22 cellular contexts compared by ENCODE assay signal in genomic region chr1:26418865-26419349, GRCh38. TPM values are rescaled to one million over a fixed set of nuclear protein-coding genes. Genes with fewer than 3 reads are reported as not detected.
DNase-seq lines count a peak whose midpoint lies in the region; ATAC-seq and TF ChIP-seq lines count a peak whose summit lies in the region.
"Had no signal": no experiment of that assay in that cellular context is flagged by ENCODE, and none has a peak within 500 bp of the region (broad histone marks: within the 10 kb centered on the region; RNA-seq: fewer than 3 reads in every experiment).

No MANE protein-coding gene starts in this region.

- H3K4me2 ChIP-seq in mesendoderm (ENCODE audit: low read length), result peak overlapping the region; percentile 71
- H3K4me2 ChIP-seq: BLaER1 had no signal

- H3K4ac ChIP-seq in mesendoderm (ENCODE audit: low read depth, low read length), result peak overlapping the region; percentile 98

- H3K27ac ChIP-seq in HUES64 (ENCODE audit: low read depth, low read length) (peak overlapping the region; percentile 96), endodermal cell (ENCODE audit: low read depth, low read length) (peak overlapping the region; percentile 90), mesendoderm (ENCODE audit: low read depth, low read length) (peak overlapping the region; percentile 99)
- H3K27ac ChIP-seq: BLaER1, left ventricle myocardium inferior, right atrium auricular region had no signal

- H3K4me3 ChIP-seq in HUES64 (ENCODE audit: low read length), result peak overlapping the region; percentile 39
- peak overlapping the region; percentile 74 for H3K4me3 ChIP-seq in endodermal cell (ENCODE audit: low read length)
- H3K4me3 ChIP-seq in mesendoderm (ENCODE audit: low read length), result no peak overlapping the region
- H3K4me3 ChIP-seq: BLaER1, left ventricle myocardium inferior, right atrium auricular region had no signal

- H2BK15ac ChIP-seq in mesendoderm (replicated peaks; ENCODE audit: low read depth), result peak overlapping the region; percentile 100

- peak overlapping the region; percentile 98 for H3K27ac Mint-ChIP-seq in endodermal cell
- H3K27ac Mint-ChIP-seq: activated CD4-positive, alpha-beta T cell treated with anti-CD3 and anti-CD28 coated beads, Interleukin-2, amount 10 ng/mL, durations not matched to agents 24 days and 14 days; stimulated activated effector memory CD8-positive, alpha-beta T cell treated with anti-CD3 and anti-CD28 coated beads, Interleukin-12 subunit alpha, Interleukin-12 subunit beta, amount 100 ng/mL, for 72 hours; T-cell had no signal

- peaks cover 70% of the 10 kb centered on the region for H3K36me3 Mint-ChIP-seq in endodermal cell (ENCODE audit: low read depth)
- H3K36me3 Mint-ChIP-seq: stimulated activated effector memory CD8-positive, alpha-beta T cell treated with anti-CD3 and anti-CD28 coated beads, Interleukin-12 subunit alpha, Interleukin-12 subunit beta, amount 100 ng/mL, for 72 hours; T-cell had no signal

- H3K79me1 ChIP-seq in mesendoderm (ENCODE audit: low read length), result peaks cover 8% of the 10 kb centered on the region

- peak overlapping the region; percentile 83 for H2BK120ac ChIP-seq in mesendoderm (ENCODE audit: low read depth, low read length)

- no peaks in the 10 kb centered on the region for H3K9me3 ChIP-seq in HUES64 (ENCODE audit: insufficient read depth, low read depth, low read length)
- no peaks in the 10 kb centered on the region for H3K9me3 ChIP-seq in endodermal cell (ENCODE audit: control insufficient read depth, low read length)
- H3K9me3 ChIP-seq: BLaER1, left ventricle myocardium inferior, right atrium auricular region had no signal

- H3K4me1 ChIP-seq in HUES64 (ENCODE audit: insufficient read depth, low read length) (peaks cover 77% of the 10 kb centered on the region), endodermal cell (ENCODE audit: control insufficient read depth, insufficient read depth, low read length) (peaks cover 34% of the 10 kb centered on the region), mesendoderm (ENCODE audit: control insufficient read depth, low read depth, low read length) (peaks cover 26% of the 10 kb centered on the region)
- H3K4me1 ChIP-seq: BLaER1, left ventricle myocardium inferior, right atrium auricular region had no signal

- peaks cover 65% of the 10 kb centered on the region for H3K4me1 Mint-ChIP-seq in endodermal cell
- H3K4me1 Mint-ChIP-seq: stimulated activated effector memory CD8-positive, alpha-beta T cell treated with anti-CD3 and anti-CD28 coated beads, Interleukin-12 subunit alpha, Interleukin-12 subunit beta, amount 100 ng/mL, for 72 hours had no signal

- peak overlapping the region; percentile 99 for H3K4me3 Mint-ChIP-seq in endodermal cell
- H3K4me3 Mint-ChIP-seq: activated CD4-positive, alpha-beta T cell treated with anti-CD3 and anti-CD28 coated beads, Interleukin-2, amount 10 ng/mL, durations not matched to agents 24 days and 14 days; stimulated activated effector memory CD8-positive, alpha-beta T cell treated with anti-CD3 and anti-CD28 coated beads, Interleukin-12 subunit alpha, Interleukin-12 subunit beta, amount 100 ng/mL, for 72 hours; T-cell had no signal

- no peak overlapping the region for H3K23ac ChIP-seq in mesendoderm (ENCODE audit: low read length)

- peak overlapping the region; percentile 92 for H2BK5ac ChIP-seq in mesendoderm (ENCODE audit: low read length)

- no peak overlapping the region for H4K5ac ChIP-seq in mesendoderm (ENCODE audit: low read length)

- peak overlapping the region; percentile 90 for H2AK5ac ChIP-seq in mesendoderm (ENCODE audit: low read length)

- DNase-seq in EH (ENCODE audit: low read depth), result peak; percentile 25
- DNase-seq in endodermal cell, result peak; percentile 98
- peak; percentile 99 for DNase-seq in mesendoderm
- DNase-seq in NOMO-1 treated with DMSO at 0.1 percent for 48 hours (lab: John Stamatoyannopoulos, UW; ENCODE audit: unreplicated experiment), result no peak
- no peak for DNase-seq in NCI-H446 treated with DMSO at 0.1 percent for 48 hours (lab: John Stamatoyannopoulos, UW)
- DNase-seq: activated CD4-positive, alpha-beta T cell treated with anti-CD3 and anti-CD28 coated beads, Interleukin-2, amount 10 ng/mL, durations not matched to agents 24 days and 14 days; activated gamma-delta T cell; Calu3; Kasumi-1; left ventricle myocardium inferior; NCI-H1105; nucleus accumbens; T-cell had no signal

- H3K79me2 ChIP-seq in mesendoderm (ENCODE audit: control insufficient read depth, insufficient read depth, low read length), result peaks cover 65% of the 10 kb centered on the region

- H3K9ac ChIP-seq in HUES64 (ENCODE audit: low read depth, low read length) (peak overlapping the region; percentile 82), endodermal cell (ENCODE audit: extremely low read depth, low read length, poor library complexity, severe bottlenecking) (peak overlapping the region; percentile 83), mesendoderm (ENCODE audit: low read length) (peak overlapping the region; percentile 73)
- H3K9ac ChIP-seq: BLaER1 had no signal

- H3K9me3 Mint-ChIP-seq in endodermal cell, result no peaks in the 10 kb centered on the region
- H3K9me3 Mint-ChIP-seq: activated CD4-positive, alpha-beta T cell treated with anti-CD3 and anti-CD28 coated beads, Interleukin-2, amount 10 ng/mL, durations not matched to agents 24 days and 14 days; stimulated activated effector memory CD8-positive, alpha-beta T cell treated with anti-CD3 and anti-CD28 coated beads, Interleukin-12 subunit alpha, Interleukin-12 subunit beta, amount 100 ng/mL, for 72 hours; T-cell had no signal

- no peak for TF ChIP-seq CTCF in endodermal cell (conservative IDR thresholded peaks at IDR 0.05)

- H4K8ac ChIP-seq in mesendoderm (ENCODE audit: low read depth, low read length), result no peak overlapping the region

- H3K27me3 Mint-ChIP-seq in endodermal cell (ENCODE audit: insufficient read depth), result no peaks in the 10 kb centered on the region

- H3K36me3 ChIP-seq in HUES64 (ENCODE audit: insufficient read depth, low read length) (peaks cover 79% of the 10 kb centered on the region), endodermal cell (ENCODE audit: control insufficient read depth, insufficient read depth, low read length) (peaks cover 68% of the 10 kb centered on the region), mesendoderm (ENCODE audit: control insufficient read depth, insufficient read depth, low read length) (no peaks in the 10 kb centered on the region)
- H3K36me3 ChIP-seq: BLaER1, left ventricle myocardium inferior, right atrium auricular region had no signal

- peak overlapping the region; percentile 98 for H3K18ac ChIP-seq in mesendoderm (ENCODE audit: low read length)

- peak overlapping the region; percentile 93 for H3K56ac ChIP-seq in mesendoderm (ENCODE audit: low read length)

- WGBS in HUES64, result 2% methylated on average over 4 of the region's 5 CpGs
- WGBS in endodermal cell (ENCODE audit: insufficient coverage in 1 of 2, insufficient read length in 1 of 2), 2 experiments, result 0 to 3% methylated on average over 1 to 5 of the region's 5 CpGs
- no CpG with 5 or more reads among the region's 5 CpGs for WGBS in mesendoderm (ENCODE audit: extremely low coverage, insufficient coverage, low lambda C conversion rate)

- ATAC-seq in GM21381 (IDR thresholded peaks at IDR 0.05; ENCODE audit: unreplicated experiment) (no peak), HG03097 (IDR thresholded peaks at IDR 0.05; ENCODE audit: low FRiP score, unreplicated experiment) (no peak)
- ATAC-seq: Right ventricle myocardium inferior; stimulated activated effector memory CD8-positive, alpha-beta T cell treated with anti-CD3 and anti-CD28 coated beads, Interleukin-12 subunit alpha, Interleukin-12 subunit beta, amount 100 ng/mL, for 72 hours; T-cell had no signal

- no peaks in the 10 kb centered on the region for H3K27me3 ChIP-seq in HUES64 (ENCODE audit: insufficient read depth, low read length)
- H3K27me3 ChIP-seq in endodermal cell (ENCODE audit: control insufficient read depth, insufficient read depth, low read length, poor library complexity, severe bottlenecking), result no peaks in the 10 kb centered on the region
- no peaks in the 10 kb centered on the region for H3K27me3 ChIP-seq in mesendoderm (ENCODE audit: insufficient read depth, low read length, poor library complexity)
- H3K27me3 ChIP-seq: right atrium auricular region had no signal

RNA-seq across cellular contexts. Expression of gene LIN28A, which starts 8.3 kb away (rescaled TPM):
- 552 TPM for polyA plus RNA-seq in HUES64 (2013, experiment 1 of 2)
- 531 TPM for polyA plus RNA-seq in HUES64 (2013, experiment 2 of 2)
- 1,000 to 10,000 TPM in 1 of 2 donors, 100 to 1,000 TPM in 1; 867 to 1,041 TPM for total RNA-seq in endodermal cell
- polyA plus RNA-seq in endodermal cell (2013, experiment 1 of 2), result 195 TPM
- 199 TPM for polyA plus RNA-seq in endodermal cell (2013, experiment 2 of 2)
- polyA plus RNA-seq in mesendoderm (2013, experiment 1 of 2), result 665 TPM
- polyA plus RNA-seq in mesendoderm (2013, experiment 2 of 2), result 652 TPM
- total RNA-seq: activated CD4-positive, alpha-beta T cell treated with anti-CD3 and anti-CD28 coated beads, Interleukin-2, amount 10 ng/mL, durations not matched to agents 24 days and 14 days; Calu3; left ventricle myocardium inferior; right atrium auricular region; Right ventricle myocardium inferior; temporal lobe had no signal

RNA-seq across cellular contexts. Expression of gene DHDDS, which starts 13.2 kb away (rescaled TPM):
- polyA plus RNA-seq in HUES64 (2013, experiment 1 of 2), result 27.5 TPM
- 26.1 TPM for polyA plus RNA-seq in HUES64 (2013, experiment 2 of 2)
- total RNA-seq in endodermal cell, result 10 to 100 TPM; 51.1 to 55.1 TPM
- 22.9 TPM for polyA plus RNA-seq in endodermal cell (2013, experiment 1 of 2)
- 29.3 TPM for polyA plus RNA-seq in endodermal cell (2013, experiment 2 of 2)
- polyA plus RNA-seq in mesendoderm (2013, experiment 1 of 2), result 26.4 TPM
- 25.9 TPM for polyA plus RNA-seq in mesendoderm (2013, experiment 2 of 2)

RNA-seq across cellular contexts. Expression of gene ZNF683, which starts 46.4 kb away (rescaled TPM):
- not detected for polyA plus RNA-seq in HUES64 (2013, experiment 1 of 2)
- polyA plus RNA-seq in HUES64 (2013, experiment 2 of 2), result not detected
- total RNA-seq in endodermal cell, result not detected
- polyA plus RNA-seq in endodermal cell (2013, experiment 1 of 2), result not detected
- not detected for polyA plus RNA-seq in endodermal cell (2013, experiment 2 of 2)
- 1.4 TPM for polyA plus RNA-seq in mesendoderm (2013, experiment 1 of 2)
- polyA plus RNA-seq in mesendoderm (2013, experiment 2 of 2), result 1.5 TPM
- total RNA-seq: A673; activated CD4-positive, alpha-beta T cell treated with anti-CD3 and anti-CD28 coated beads, Interleukin-2, amount 10 ng/mL, durations not matched to agents 24 days and 14 days; Calu3; left ventricle myocardium inferior; right atrium auricular region; temporal lobe had no signal

RNA-seq across cellular contexts. Expression of gene HMGN2, which starts 53.3 kb away (rescaled TPM):
- 939 TPM for polyA plus RNA-seq in HUES64 (2013, experiment 1 of 2)
- 892 TPM for polyA plus RNA-seq in HUES64 (2013, experiment 2 of 2)
- total RNA-seq in endodermal cell, result 100 to 1,000 TPM; 671 to 773 TPM
- polyA plus RNA-seq in endodermal cell (2013, experiment 1 of 2), result 1,236 TPM
- polyA plus RNA-seq in endodermal cell (2013, experiment 2 of 2), result 1,180 TPM
- polyA plus RNA-seq in mesendoderm (2013, experiment 1 of 2), result 909 TPM
- 895 TPM for polyA plus RNA-seq in mesendoderm (2013, experiment 2 of 2)

Comparison
In these comparisons a context has a peak if more than half of its experiments do, and no peak if none do; other contexts are left out.
1. DNase-seq: peak in EH (single experiment), endodermal cell (single experiment) and mesendoderm (single experiment); none in NOMO-1 treated with DMSO at 0.1 percent for 48 hours (single experiment) and NCI-H446 treated with DMSO at 0.1 percent for 48 hours (single experiment).
2. Peak in every context shown above with its lines, with median percentiles within 50 percentile points of each other: H3K27ac ChIP-seq and H3K9ac ChIP-seq.